8 cellular contexts compared by ENCODE assay signal in genomic region chr11:77411717-77412441, GRCh38.
DNase-seq lines count a peak whose midpoint lies in the region; ATAC-seq and TF ChIP-seq lines count a peak whose summit lies in the region.

No MANE protein-coding gene starts in this region.

- TF ChIP-seq CTCF in A673 (conservative IDR thresholded peaks at IDR 0.05; ENCODE audit: low read depth, low read length) (peak; percentile 31), epithelial cell of esophagus (IDR thresholded peaks at IDR 0.05; ENCODE audit: insufficient read depth, low read depth, low read length, missing control alignments) (peak; percentile 4)

- POLR2A ChIA-PET in A673 (lab: Charles Lee; ENCODE audit: low non-redundant PET) = interaction anchor here (0.6 kb wide), 2 partner anchors 93 to 1149 kb away, joined by 3 read pairs; no protein-coding TSS in a partner anchor

- peak overlapping the region; percentile 59 for H3K27ac ChIP-seq in A673 (ENCODE audit: low read depth, low read length, poor library complexity, severe bottlenecking)

- H3K4me3 ChIP-seq in A673 (ENCODE audit: low read depth, low read length, poor library complexity, severe bottlenecking) (peak overlapping the region; percentile 59), epithelial cell of esophagus (ENCODE audit: low read length) (peak overlapping the region; percentile 49)

- H3K36me3 ChIP-seq in A673 (ENCODE audit: insufficient read depth, low read length, poor library complexity, severe bottlenecking) = no peaks in the 10 kb centered on the region

- H3K9me3 ChIP-seq in A673 (ENCODE audit: low read depth, low read length, poor library complexity, severe bottlenecking) = no peaks in the 10 kb centered on the region

- H3K27me3 ChIP-seq in A673 (replicated peaks; ENCODE audit: insufficient read depth, low read depth, low read length, poor library complexity) = no peaks in the 10 kb centered on the region

- peaks cover 24% of the 10 kb centered on the region for H3K4me1 ChIP-seq in A673 (ENCODE audit: insufficient read depth, low read length, poor library complexity, severe bottlenecking)

- intact Hi-C loops in A673 (cut with micrococcal nuclease; ENCODE audit: unreplicated experiment) = no loop called here

- no TSS peak for BruUV-seq in A673 (replicated peaks; lab: Mats Ljungman, UMichigan)

- DNase-seq in A673 (ENCODE audit: low spot score) (peak; percentile 96), NCI-H82 treated with DMSO at 0.1 percent for 48 hours (lab: John Stamatoyannopoulos, UW; ENCODE audit: unreplicated experiment) (peak; percentile 14), activated T-cell treated with anti-CD3 and anti-CD28 coated beads for 1 hour (ENCODE audit: low read depth) (peak; percentile 66), epithelial cell of esophagus (ENCODE audit: low read depth) (peak; percentile 92), mucosa of gallbladder (ENCODE audit: low spot score) (peak; percentile 91)
- peak; percentile 41 to 60 for DNase-seq in stimulated activated CD8-positive, alpha-beta memory T cell treated with anti-CD3 and anti-CD28 coated beads, Interleukin-4, amount 100 ng/mL, for 1 hour (ENCODE audit: low read depth in 2 of 2, low spot score in 1 of 2)

- ATAC-seq in GM18861 (IDR thresholded peaks at IDR 0.05; ENCODE audit: unreplicated experiment) (peak; percentile 87), HG03095 (IDR thresholded peaks at IDR 0.05; ENCODE audit: unreplicated experiment) (peak; percentile 85)

- CTCF ChIA-PET in A673 (lab: Charles Lee) = interaction anchor here (0.9 to 1.2 kb wide), 3 partner anchors 60 to 213 kb away, joined by 3 to 4 read pairs (median 3); no protein-coding TSS in a partner anchor

Comparison
In these comparisons a context has a peak if more than half of its experiments do, and no peak if none do; other contexts are left out.
1. Peak in every context shown above with its lines: DNase-seq, ATAC-seq, H3K4me3 ChIP-seq and H3K27ac ChIP-seq.
2. DNase-seq: peak in every context shown above with its lines; median percentile 96 in A673; 92 in epithelial cell of esophagus; 91 in mucosa of gallbladder; 66 in activated T-cell treated with anti-CD3 and anti-CD28 coated beads for 1 hour; 50 in stimulated activated CD8-positive, alpha-beta memory T cell treated with anti-CD3 and anti-CD28 coated beads, Interleukin-4, amount 100 ng/mL, for 1 hour; 14 in NCI-H82 treated with DMSO at 0.1 percent for 48 hours.